25 cellular contexts compared by ENCODE assay signal in the genomic region with DNA sequence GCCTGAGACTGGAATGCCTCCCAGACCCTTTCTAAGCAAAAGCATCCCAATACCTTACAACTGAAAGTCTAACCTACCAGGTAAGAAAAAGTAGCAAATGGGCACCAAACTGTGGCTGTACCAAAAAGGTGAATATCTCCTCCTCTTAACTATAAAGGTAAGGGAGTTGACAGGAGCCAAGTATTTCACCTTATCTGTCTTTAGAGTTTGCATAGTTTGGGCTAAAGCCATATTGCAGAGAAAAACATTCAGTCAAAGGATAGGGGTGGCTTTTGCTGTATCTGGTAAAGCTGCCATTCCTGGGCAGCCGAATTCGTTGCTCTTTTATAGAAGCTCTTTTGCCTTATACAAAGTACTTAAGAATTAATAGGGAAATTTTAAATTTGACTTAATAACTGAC. TPM values are rescaled to one million over a fixed set of nuclear protein-coding genes. Genes with fewer than 3 reads are reported as not detected.
DNase-seq lines count a peak whose midpoint lies in the region; ATAC-seq, FAIRE-seq and TF ChIP-seq lines count a peak whose summit lies in the region.
"Had no signal": no experiment of that assay in that cellular context is flagged by ENCODE, and none has a peak within 500 bp of the region (broad histone marks: within the 10 kb centered on the region; RNA-seq: fewer than 3 reads in every experiment).

No MANE protein-coding gene starts in this region.

- H3K4me3 Mint-ChIP-seq in MCF 10A (ENCODE audit: unreplicated experiment) (no peak overlapping the region), WTC11 (no peak overlapping the region)
- H3K4me3 Mint-ChIP-seq in activated T-cell treated with anti-CD3 and anti-CD28 coated beads, Interleukin-2, amount 50 U/mL, for 24 hours: no peak overlapping the region
- H3K4me3 Mint-ChIP-seq: CD14-positive monocyte; CD4-positive, alpha-beta T cell; CD8-positive, alpha-beta memory T cell; HFFc6 had no signal

- POLR2A ChIA-PET in MCF 10A (lab: Yijun Ruan, JAX) (interaction anchor here (0.7 kb wide), 1 partner anchor 28 kb away, joined by 3 read pairs; no protein-coding TSS in a partner anchor), WTC11 (lab: Charles Lee) (interaction anchor here (0.6 kb wide), 1 partner anchor 29 kb away, joined by 3 read pairs; no protein-coding TSS in a partner anchor)

- H3K9ac ChIP-seq in mammary epithelial cell (ENCODE audit: insufficient read depth, low read length): no peak overlapping the region
- H3K9ac ChIP-seq: BLaER1 treated with 17β-estradiol and CSF1 and Interleukin-3, amounts not matched to agents 10 nM and 100 nM; GM23248 had no signal

- H3K9me3 Mint-ChIP-seq in MCF 10A (ENCODE audit: unreplicated experiment): no peaks in the 10 kb centered on the region
- no peaks in the 10 kb centered on the region for H3K9me3 Mint-ChIP-seq in WTC11
- H3K9me3 Mint-ChIP-seq in activated T-cell treated with anti-CD3 and anti-CD28 coated beads, Interleukin-2, amount 50 U/mL, for 24 hours: no peaks in the 10 kb centered on the region
- H3K9me3 Mint-ChIP-seq: CD14-positive monocyte; CD4-positive, alpha-beta T cell; CD8-positive, alpha-beta memory T cell; HFFc6 had no signal

- no peak for TF ChIP-seq CTCF in mammary epithelial cell (conservative IDR thresholded peaks at IDR 0.05 in 1 of 2, IDR thresholded peaks at IDR 0.05 in 1 of 2; ENCODE audit: extremely low read depth in 1 of 2, insufficient read depth in 1 of 2, low read depth in 1 of 2, low read length in 2 of 2)
- no peak for TF ChIP-seq CTCF in MCF 10A (IDR thresholded peaks at IDR 0.05; ENCODE audit: unreplicated experiment)
- no peak for TF ChIP-seq CTCF in WTC11 (IDR thresholded peaks at IDR 0.05)

- H3K27ac Mint-ChIP-seq in MCF 10A (ENCODE audit: low read depth, unreplicated experiment) (no peak overlapping the region), WTC11 (0 out of 2 replicates have a peak overlapping the region, but pooled peaks have one; percentile 29)
- H3K27ac Mint-ChIP-seq in activated T-cell treated with anti-CD3 and anti-CD28 coated beads, Interleukin-2, amount 50 U/mL, for 24 hours: no peak overlapping the region
- H3K27ac Mint-ChIP-seq: CD4-positive, alpha-beta T cell; HFFc6 had no signal

- no peak for ATAC-seq in WTC11
- ATAC-seq: A549 had no signal

- H4K20me1 ChIP-seq in mammary epithelial cell (ENCODE audit: insufficient read depth, low read length): no peaks in the 10 kb centered on the region

- dilution Hi-C loops in mammary epithelial cell (cut with HindIII; ENCODE audit: low sequenced_read_pairs): no loop called here

- H3K4me1 Mint-ChIP-seq in MCF 10A (ENCODE audit: insufficient read depth, unreplicated experiment) (no peaks in the 10 kb centered on the region), WTC11 (peaks cover 16% of the 10 kb centered on the region)
- peaks cover 38% of the 10 kb centered on the region for H3K4me1 Mint-ChIP-seq in activated T-cell treated with anti-CD3 and anti-CD28 coated beads, Interleukin-2, amount 50 U/mL, for 24 hours (ENCODE audit: low read depth)

- H3K4me1 ChIP-seq in mammary epithelial cell (ENCODE audit: insufficient read depth, low read length): no peaks in the 10 kb centered on the region
- H3K4me1 ChIP-seq: BE2C had no signal

- no peaks in the 10 kb centered on the region for H3K27me3 ChIP-seq in mammary epithelial cell (ENCODE audit: insufficient read depth, low read length)
- H3K27me3 ChIP-seq: BE2C; BLaER1 treated with 17β-estradiol and CSF1 and Interleukin-3, amounts not matched to agents 10 nM and 100 nM had no signal

- H3K9me3 ChIP-seq in mammary epithelial cell (replicated peaks; ENCODE audit: insufficient read depth, low read length): no peaks in the 10 kb centered on the region
- H3K9me3 ChIP-seq: A549, BE2C, HAP-1 had no signal

- in situ Hi-C loops in mammary epithelial cell (cut with MboI; ENCODE audit: low sequenced_read_pairs in 2 of 2): no loop called here

- H3K36me3 Mint-ChIP-seq in MCF 10A (ENCODE audit: insufficient read depth, unreplicated experiment) (no peaks in the 10 kb centered on the region), WTC11 (no peaks in the 10 kb centered on the region)
- H3K36me3 Mint-ChIP-seq in activated T-cell treated with anti-CD3 and anti-CD28 coated beads, Interleukin-2, amount 50 U/mL, for 24 hours (ENCODE audit: low read depth): peaks cover 38% of the 10 kb centered on the region

- WGBS in mammary epithelial cell (ENCODE audit: low coverage, missing lambda C conversion rate): 97% methylated on average over 2 of the region's 2 CpGs

- H3K4me2 ChIP-seq in mammary epithelial cell (ENCODE audit: insufficient read depth, low read depth, low read length): no peak overlapping the region
- H3K4me2 ChIP-seq: A549; BLaER1 treated with 17β-estradiol and CSF1 and Interleukin-3, amounts not matched to agents 10 nM and 100 nM had no signal

- DNase-seq in mammary epithelial cell (no peak), MCF 10A (ENCODE audit: unreplicated experiment) (no peak), WTC11 (ENCODE audit: low spot score) (no peak), globus pallidus (ENCODE audit: low spot score) (no peak), HUDEP-2 (lab: John Stamatoyannopoulos, UW; ENCODE audit: unreplicated experiment in 76 of 76) (no peak)
- DNase-seq in activated T-cell treated with anti-CD3 and anti-CD28 coated beads, Interleukin-2, amount 50 U/mL, for 24 hours: no peak
- DNase-seq: 8988T; ACHN; AML-193; BE2C; CD4-positive, alpha-beta T cell; CD8-positive, alpha-beta memory T cell; DMS 273 treated with DMSO at 0.1 percent for 48 hours; DMS79; GF-D8; GM23248; HFFc6 had no signal

- BruUV-seq in mammary epithelial cell (replicated peaks; lab: Mats Ljungman, UMichigan) (TSS peak; percentile 8), MCF 10A (replicated peaks; lab: Mats Ljungman, UMichigan) (no TSS peak)

- H3K36me3 ChIP-seq in mammary epithelial cell (ENCODE audit: insufficient read depth, low read length): no peaks in the 10 kb centered on the region
- H3K36me3 ChIP-seq: HAP-1 had no signal

- peak; percentile 56 for FAIRE-seq in islet of Langerhans (lab: Jason Lieb, UNC)
- FAIRE-seq: A549, D721Med, GM12891, H54 had no signal

- CTCF ChIA-PET in mammary epithelial cell (lab: Charles Lee; ENCODE audit: low non-redundant PET) (no interaction called here), MCF 10A (lab: Yijun Ruan, JAX) (interaction anchor here (0.6 to 1.6 kb wide), 3 partner anchors 75 to 89 kb away, joined by 3 to 6 read pairs (median 4); no protein-coding TSS in a partner anchor), WTC11 (lab: Charles Lee) (interaction anchor here (2.2 kb wide), 1 partner anchor 75 kb away, joined by 7 read pairs; no protein-coding TSS in a partner anchor)

- H3K79me2 ChIP-seq in mammary epithelial cell (ENCODE audit: insufficient read depth, low read length): peaks cover 81% of the 10 kb centered on the region

- no peak overlapping the region for H3K4me3 ChIP-seq in mammary epithelial cell (replicated peaks in 1 of 3; ENCODE audit: insufficient read depth in 1 of 3, low read depth in 2 of 3, low read length in 3 of 3)
- H3K4me3 ChIP-seq: A549; BLaER1 treated with 17β-estradiol and CSF1 and Interleukin-3, amounts not matched to agents 10 nM and 100 nM; GM23248; HAP-1 had no signal

- intact Hi-C loops in mammary epithelial cell (cut with micrococcal nuclease): no loop called here
- intact Hi-C loops in MCF 10A (cut with micrococcal nuclease): no loop called here

- H2AFZ ChIP-seq in mammary epithelial cell (ENCODE audit: low read depth, low read length): no peak overlapping the region
- H2AFZ ChIP-seq: GM23248 had no signal

- H3K27me3 Mint-ChIP-seq in MCF 10A (ENCODE audit: insufficient read depth, unreplicated experiment): no peaks in the 10 kb centered on the region
- H3K27me3 Mint-ChIP-seq in WTC11 (ENCODE audit: low read depth): no peaks in the 10 kb centered on the region
- H3K27me3 Mint-ChIP-seq in activated T-cell treated with anti-CD3 and anti-CD28 coated beads, Interleukin-2, amount 50 U/mL, for 24 hours: no peaks in the 10 kb centered on the region
- H3K27me3 Mint-ChIP-seq: CD4-positive, alpha-beta T cell; CD8-positive, alpha-beta memory T cell had no signal

- no peak overlapping the region for H3K27ac ChIP-seq in mammary epithelial cell (ENCODE audit: insufficient read depth, low read depth, low read length)
- H3K27ac ChIP-seq: A549; BLaER1 treated with 17β-estradiol and CSF1 and Interleukin-3, amounts not matched to agents 10 nM and 100 nM; GM23248 had no signal

TF ChIP-seq in WTC11, 78 proteins besides CTCF, POLR2A, EP300 and RAD21 (continues in another document):
- no peak for TF ChIP-seq TEAD1 (CRISPR knock-in tag; IDR thresholded peaks at IDR 0.05)
- TF ChIP-seq, protein P1, sequence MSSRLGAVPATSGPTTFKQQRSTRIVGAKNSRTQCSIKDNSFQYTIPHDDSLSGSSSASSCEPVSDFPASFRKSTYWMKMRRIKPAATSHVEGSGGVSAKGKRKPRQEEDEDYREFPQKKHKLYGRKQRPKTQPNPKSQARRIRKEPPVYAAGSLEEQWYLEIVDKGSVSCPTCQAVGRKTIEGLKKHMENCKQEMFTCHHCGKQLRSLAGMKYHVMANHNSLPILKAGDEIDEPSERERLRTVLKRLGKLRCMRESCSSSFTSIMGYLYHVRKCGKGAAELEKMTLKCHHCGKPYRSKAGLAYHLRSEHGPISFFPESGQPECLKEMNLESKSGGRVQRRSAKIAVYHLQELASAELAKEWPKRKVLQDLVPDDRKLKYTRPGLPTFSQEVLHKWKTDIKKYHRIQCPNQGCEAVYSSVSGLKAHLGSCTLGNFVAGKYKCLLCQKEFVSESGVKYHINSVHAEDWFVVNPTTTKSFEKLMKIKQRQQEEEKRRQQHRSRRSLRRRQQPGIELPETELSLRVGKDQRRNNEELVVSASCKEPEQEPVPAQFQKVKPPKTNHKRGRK (CRISPR knock-in tag; IDR thresholded peaks at IDR 0.05; ENCODE audit: borderline replicate concordance): no peak

RNA-seq across cellular contexts. Expression of a gene that starts 38.1 kb away (rescaled TPM):
- total RNA-seq in mammary epithelial cell: 10 to 100 TPM; 35.2 to 41.5 TPM
- 8.3 TPM for polyA plus RNA-seq in mammary epithelial cell
- polyA minus RNA-seq in mammary epithelial cell: 19.4 TPM
- total RNA-seq in MCF 10A (2022): 41.0 and 46.4 TPM in 2 replicates
- total RNA-seq in WTC11 (2021): 50.2 to 56.4 TPM (median 52.6 TPM) in 3 replicates
